1 cellular context compared by ENCODE assay signal in genomic region chr12:3197131-3197818, GRCh38.
TF ChIP-seq lines count a peak whose summit lies in the region.

No MANE protein-coding gene starts in this region.

TF ChIP-seq in GM23338, 12 proteins besides CTCF, POLR2A, EP300 and RAD21 (continued from another document):
- TF ChIP-seq ZNF462 (CRISPR knock-in tag; IDR thresholded peaks at IDR 0.05) = no peak
- TF ChIP-seq ZNF114 (CRISPR knock-in tag; IDR thresholded peaks at IDR 0.05) = no peak
- no peak for TF ChIP-seq NANOG (IDR thresholded peaks at IDR 0.05; ENCODE audit: borderline replicate concordance)
- TF ChIP-seq REST (IDR thresholded peaks at IDR 0.05; ENCODE audit: unreplicated experiment) = no peak
